Comparison of ENCODE assay signal across 12 cellular contexts in genomic region chr9:104984541-104984940, GRCh38.
"Had no signal": no experiment of that assay in that cellular context is flagged by ENCODE, and none has a peak within 500 bp of the region (broad histone marks: within the 10 kb centered on the region; RNA-seq: fewer than 3 reads in every experiment).

No MANE protein-coding gene starts in this region.

- H3K36me3 Mint-ChIP-seq: brain had no signal

- H3K4me3 Mint-ChIP-seq: activated CD4-positive, alpha-beta T cell treated with anti-CD3 and anti-CD28 coated beads, Interleukin-2, amount 10 ng/mL, durations not matched to agents 24 days and 14 days; effector memory CD8-positive, alpha-beta T cell; stimulated activated naive CD8-positive, alpha-beta T cell treated with anti-CD3 and anti-CD28 coated beads, Interleukin-15, Interleukin-2, amounts not matched to agents 100 ng/mL and 50 ng/mL, for 24 hours had no signal

- H3K9me3 Mint-ChIP-seq: activated CD4-positive, alpha-beta T cell treated with anti-CD3 and anti-CD28 coated beads, Interleukin-2, amount 10 ng/mL, durations not matched to agents 24 days and 14 days; effector memory CD8-positive, alpha-beta T cell; stimulated activated naive CD8-positive, alpha-beta T cell treated with anti-CD3 and anti-CD28 coated beads, Interleukin-15, Interleukin-2, amounts not matched to agents 100 ng/mL and 50 ng/mL, for 24 hours had no signal

- H3K36me3 ChIP-seq: esophagus squamous epithelium, suprapubic skin, vagina had no signal

- H3K27ac ChIP-seq: suprapubic skin had no signal

- DNase-seq: activated CD4-positive, alpha-beta T cell treated with anti-CD3 and anti-CD28 coated beads, Interleukin-2, amount 10 ng/mL, durations not matched to agents 24 days and 14 days; anterior cingulate cortex; caudate nucleus; effector memory CD8-positive, alpha-beta T cell; esophagus squamous epithelium; left ventricle myocardium superior; T-helper 2 cell; trophoblast cell had no signal

- H3K4me3 ChIP-seq: esophagus squamous epithelium, suprapubic skin, vagina had no signal

- H3K27ac Mint-ChIP-seq: activated CD4-positive, alpha-beta T cell treated with anti-CD3 and anti-CD28 coated beads, Interleukin-2, amount 10 ng/mL, durations not matched to agents 24 days and 14 days; effector memory CD8-positive, alpha-beta T cell; stimulated activated naive CD8-positive, alpha-beta T cell treated with anti-CD3 and anti-CD28 coated beads, Interleukin-15, Interleukin-2, amounts not matched to agents 100 ng/mL and 50 ng/mL, for 24 hours had no signal

- H3K27me3 Mint-ChIP-seq: brain had no signal

- ATAC-seq: left ventricle myocardium superior had no signal

- H3K9me3 ChIP-seq: esophagus squamous epithelium, suprapubic skin, vagina had no signal

- H3K27me3 ChIP-seq: esophagus squamous epithelium, suprapubic skin, vagina had no signal
